Comparison of ENCODE assay signal across 1 cellular context in the genomic region with DNA sequence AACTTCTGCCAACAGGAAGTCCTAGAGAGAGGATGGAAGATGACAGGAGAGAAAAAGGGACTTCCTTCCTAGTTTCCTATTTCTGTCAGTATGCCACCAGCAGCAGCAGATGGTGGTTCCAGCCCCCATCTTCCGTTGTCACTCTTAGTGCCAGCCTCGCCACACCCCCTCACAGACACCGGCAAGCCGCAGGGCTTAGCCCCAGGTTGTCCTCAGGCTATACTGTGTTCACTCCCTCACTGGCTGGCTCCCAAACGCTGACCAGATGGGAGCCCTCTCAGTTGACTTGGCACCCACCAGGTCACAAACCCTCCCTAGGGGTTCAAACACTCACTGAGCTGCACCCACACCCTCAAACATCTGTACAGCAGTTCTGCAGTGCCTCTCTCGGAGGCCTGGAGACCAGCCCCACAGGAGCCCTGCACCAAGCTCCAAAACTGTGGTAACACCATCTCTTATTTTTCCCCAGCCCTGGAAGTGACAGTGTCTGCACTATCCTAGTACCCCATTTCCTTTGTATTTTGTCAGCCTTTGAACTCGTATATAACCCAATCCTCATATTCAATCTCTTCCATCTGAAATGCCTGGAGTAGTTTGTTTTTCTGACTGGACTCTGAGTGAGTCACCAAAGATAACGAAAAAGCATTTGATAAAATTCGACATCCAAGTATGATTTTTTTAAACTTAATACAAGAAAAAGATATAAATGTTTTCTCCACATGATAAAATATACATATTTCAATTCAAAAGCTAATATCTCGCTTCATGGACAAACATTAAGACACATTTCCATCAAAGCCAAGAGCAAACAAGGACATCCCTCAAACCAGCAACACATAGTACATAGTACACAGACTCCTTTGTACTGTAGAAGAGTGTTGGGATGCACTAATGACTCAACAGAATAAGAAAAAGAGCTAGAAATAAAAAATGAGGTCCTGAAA.
TF ChIP-seq lines count a peak whose summit lies in the region.

No MANE protein-coding gene starts in this region.

TF ChIP-seq in HepG2, 621 proteins besides CTCF, POLR2A, EP300 and RAD21 (continued from another document and continues in another):
- TF ChIP-seq, protein P1, sequence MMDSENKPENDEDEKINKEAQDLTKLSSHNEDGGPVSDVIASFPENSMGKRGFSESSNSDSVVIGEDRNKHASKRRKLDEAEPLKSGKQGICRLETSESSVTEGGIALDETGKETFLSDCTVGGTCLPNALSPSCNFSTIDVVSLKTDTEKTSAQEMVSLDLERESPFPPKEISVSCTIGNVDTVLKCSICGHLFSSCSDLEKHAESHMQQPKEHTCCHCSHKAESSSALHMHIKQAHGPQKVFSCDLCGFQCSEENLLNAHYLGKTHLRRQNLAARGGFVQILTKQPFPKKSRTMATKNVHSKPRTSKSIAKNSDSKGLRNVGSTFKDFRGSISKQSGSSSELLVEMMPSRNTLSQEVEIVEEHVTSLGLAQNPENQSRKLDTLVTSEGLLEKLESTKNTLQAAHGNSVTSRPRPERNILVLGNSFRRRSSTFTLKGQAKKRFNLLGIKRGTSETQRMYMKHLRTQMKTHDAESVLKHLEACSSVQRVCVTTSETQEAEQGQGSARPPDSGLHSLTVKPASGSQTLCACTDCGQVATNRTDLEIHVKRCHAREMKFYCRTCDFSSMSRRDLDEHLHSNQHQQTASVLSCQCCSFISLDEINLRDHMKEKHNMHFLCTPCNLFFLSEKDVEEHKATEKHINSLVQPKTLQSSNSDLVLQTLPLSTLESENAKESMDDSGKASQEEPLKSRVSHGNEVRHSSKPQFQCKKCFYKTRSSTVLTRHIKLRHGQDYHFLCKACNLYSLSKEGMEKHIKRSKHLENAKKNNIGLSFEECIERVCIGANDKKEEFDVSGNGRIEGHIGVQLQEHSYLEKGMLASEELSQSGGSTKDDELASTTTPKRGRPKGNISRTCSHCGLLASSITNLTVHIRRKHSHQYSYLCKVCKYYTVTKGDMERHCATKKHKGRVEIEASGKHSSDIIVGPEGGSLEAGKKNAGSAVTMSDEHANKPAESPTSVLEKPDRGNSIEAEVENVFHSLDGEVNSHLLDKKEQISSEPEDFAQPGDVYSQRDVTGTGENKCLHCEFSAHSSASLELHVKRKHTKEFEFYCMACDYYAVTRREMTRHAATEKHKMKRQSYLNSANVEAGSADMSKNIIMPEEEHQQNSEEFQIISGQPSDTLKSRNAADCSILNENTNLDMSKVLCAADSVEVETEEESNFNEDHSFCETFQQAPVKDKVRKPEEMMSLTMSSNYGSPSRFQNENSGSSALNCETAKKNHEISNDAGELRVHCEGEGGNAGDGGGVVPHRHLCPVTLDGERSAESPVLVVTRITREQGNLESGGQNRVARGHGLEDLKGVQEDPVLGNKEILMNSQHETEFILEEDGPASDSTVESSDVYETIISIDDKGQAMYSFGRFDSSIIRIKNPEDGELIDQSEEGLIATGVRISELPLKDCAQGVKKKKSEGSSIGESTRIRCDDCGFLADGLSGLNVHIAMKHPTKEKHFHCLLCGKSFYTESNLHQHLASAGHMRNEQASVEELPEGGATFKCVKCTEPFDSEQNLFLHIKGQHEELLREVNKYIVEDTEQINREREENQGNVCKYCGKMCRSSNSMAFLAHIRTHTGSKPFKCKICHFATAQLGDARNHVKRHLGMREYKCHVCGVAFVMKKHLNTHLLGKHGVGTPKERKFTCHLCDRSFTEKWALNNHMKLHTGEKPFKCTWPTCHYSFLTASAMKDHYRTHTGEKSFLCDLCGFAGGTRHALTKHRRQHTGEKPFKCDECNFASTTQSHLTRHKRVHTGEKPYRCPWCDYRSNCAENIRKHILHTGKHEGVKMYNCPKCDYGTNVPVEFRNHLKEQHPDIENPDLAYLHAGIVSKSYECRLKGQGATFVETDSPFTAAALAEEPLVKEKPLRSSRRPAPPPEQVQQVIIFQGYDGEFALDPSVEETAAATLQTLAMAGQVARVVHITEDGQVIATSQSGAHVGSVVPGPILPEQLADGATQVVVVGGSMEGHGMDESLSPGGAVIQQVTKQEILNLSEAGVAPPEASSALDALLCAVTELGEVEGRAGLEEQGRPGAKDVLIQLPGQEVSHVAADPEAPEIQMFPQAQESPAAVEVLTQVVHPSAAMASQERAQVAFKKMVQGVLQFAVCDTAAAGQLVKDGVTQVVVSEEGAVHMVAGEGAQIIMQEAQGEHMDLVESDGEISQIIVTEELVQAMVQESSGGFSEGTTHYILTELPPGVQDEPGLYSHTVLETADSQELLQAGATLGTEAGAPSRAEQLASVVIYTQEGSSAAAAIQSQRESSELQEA (CRISPR knock-in tag; IDR thresholded peaks at IDR 0.05; ENCODE audit: not compliant biosample characterization): peak; percentile 46
- TF ChIP-seq ZNF101 (CRISPR knock-in tag; IDR thresholded peaks at IDR 0.05; ENCODE audit: borderline replicate concordance, low read depth) (no peak), ZNF441 (CRISPR knock-in tag; IDR thresholded peaks at IDR 0.05; ENCODE audit: borderline replicate concordance) (no peak), ZNF44 (CRISPR knock-in tag; IDR thresholded peaks at IDR 0.05) (no peak), FOSL2 (CRISPR knock-in tag; IDR thresholded peaks at IDR 0.05) (peak; percentile 21), TRIM24 (CRISPR knock-in tag; IDR thresholded peaks at IDR 0.05) (no peak), DMAP1 (CRISPR knock-in tag; IDR thresholded peaks at IDR 0.05) (peak; percentile 25; the same call in 1 of the 2 replicates), ZFP41 (CRISPR knock-in tag; IDR thresholded peaks at IDR 0.05; ENCODE audit: borderline replicate concordance) (no peak), PREB (CRISPR knock-in tag; IDR thresholded peaks at IDR 0.05) (no peak), RXRB (CRISPR knock-in tag; IDR thresholded peaks at IDR 0.05; ENCODE audit: borderline replicate concordance) (no peak; the same call in 1 of the 2 replicates), ZNF484 (CRISPR knock-in tag; IDR thresholded peaks at IDR 0.05; ENCODE audit: borderline replicate concordance, low read depth) (no peak), ZNF572 (CRISPR knock-in tag; IDR thresholded peaks at IDR 0.05) (no peak), ZSCAN31 (CRISPR knock-in tag; IDR thresholded peaks at IDR 0.05; ENCODE audit: low read depth) (no peak), NONO (IDR thresholded peaks at IDR 0.05) (no peak), NONO (CRISPR knock-in tag; conservative IDR thresholded peaks at IDR 0.05) (0 out of 2 replicates have a peak, but pooled peaks have one; percentile 30), SOX13 (IDR thresholded peaks at IDR 0.05) (no peak), SOX13 (CRISPR knock-in tag; conservative IDR thresholded peaks at IDR 0.05 in 1 of 2, IDR thresholded peaks at IDR 0.05 in 1 of 2) (0 out of 4 replicates have a peak, but pooled peaks of 1 of the 2 experiments have one; percentile 19), ZNF20 (CRISPR knock-in tag; IDR thresholded peaks at IDR 0.05) (no peak), FOXA1 (IDR thresholded peaks at IDR 0.05) (no peak), FOXA1 (CRISPR knock-in tag; IDR thresholded peaks at IDR 0.05) (peak; percentile 46; the same call in 1 of the 2 replicates), ZFP1 (CRISPR knock-in tag; IDR thresholded peaks at IDR 0.05) (no peak), ZSCAN21 (CRISPR knock-in tag; IDR thresholded peaks at IDR 0.05; ENCODE audit: borderline replicate concordance) (no peak), CCDC6 (CRISPR knock-in tag; IDR thresholded peaks at IDR 0.05) (no peak), ZNF569 (CRISPR knock-in tag; IDR thresholded peaks at IDR 0.05; ENCODE audit: borderline replicate concordance) (no peak), FOXA3 (CRISPR knock-in tag; IDR thresholded peaks at IDR 0.05) (peak; percentile 51; the same call in 1 of the 2 replicates), TCF7 (IDR thresholded peaks at IDR 0.05; ENCODE audit: low read depth) (0 out of 2 replicates have a peak, but pooled peaks have one; percentile 45), HOXA3 (CRISPR knock-in tag; IDR thresholded peaks at IDR 0.05) (no peak), FLYWCH1 (CRISPR knock-in tag; IDR thresholded peaks at IDR 0.05) (no peak), DDIT3 (CRISPR knock-in tag; IDR thresholded peaks at IDR 0.05) (no peak), SOX5 (CRISPR knock-in tag; IDR thresholded peaks at IDR 0.05; ENCODE audit: borderline replicate concordance) (peak; percentile 7; the same call in 1 of the 2 replicates), NFYB (CRISPR knock-in tag; IDR thresholded peaks at IDR 0.05) (no peak), SAP130 (CRISPR knock-in tag; IDR thresholded peaks at IDR 0.05; ENCODE audit: low read depth) (peak; percentile 22; the same call in 1 of the 2 replicates), NAIF1 (CRISPR knock-in tag; IDR thresholded peaks at IDR 0.05; ENCODE audit: borderline replicate concordance) (no peak), ZNF460 (CRISPR knock-in tag; IDR thresholded peaks at IDR 0.05; ENCODE audit: borderline replicate concordance) (no peak), NFE2L2 (IDR thresholded peaks at IDR 0.05; ENCODE audit: low read length) (peak; percentile 57; the same call in 1 of the 2 replicates), SRY (CRISPR knock-in tag; IDR thresholded peaks at IDR 0.05) (no peak), ZNF432 (CRISPR knock-in tag; IDR thresholded peaks at IDR 0.05; ENCODE audit: borderline replicate concordance) (no peak), ZSCAN22 (CRISPR knock-in tag; IDR thresholded peaks at IDR 0.05) (no peak), PHF21A (CRISPR knock-in tag; IDR thresholded peaks at IDR 0.05) (no peak), ZNF180 (CRISPR knock-in tag; IDR thresholded peaks at IDR 0.05; ENCODE audit: borderline replicate concordance, low read depth) (no peak), ZNF775 (CRISPR knock-in tag; IDR thresholded peaks at IDR 0.05; ENCODE audit: borderline replicate concordance) (no peak), CHD4 (IDR thresholded peaks at IDR 0.05; ENCODE audit: borderline replicate concordance, low read length) (peak; percentile 52; the same call in 1 of the 2 replicates), MTA3 (CRISPR knock-in tag; IDR thresholded peaks at IDR 0.05) (no peak), ZNF530 (CRISPR knock-in tag; IDR thresholded peaks at IDR 0.05; ENCODE audit: low read depth) (0 out of 2 replicates have a peak, but pooled peaks have one; percentile 44), HINFP (CRISPR knock-in tag; IDR thresholded peaks at IDR 0.05; ENCODE audit: low read depth) (no peak), MAF1 (CRISPR knock-in tag; IDR thresholded peaks at IDR 0.05; ENCODE audit: borderline replicate concordance) (no peak), SUZ12 (IDR thresholded peaks at IDR 0.05; ENCODE audit: low read depth, low read length) (no peak), ZFP36L1 (CRISPR knock-in tag; IDR thresholded peaks at IDR 0.05) (no peak)
- TF ChIP-seq, protein P2, sequence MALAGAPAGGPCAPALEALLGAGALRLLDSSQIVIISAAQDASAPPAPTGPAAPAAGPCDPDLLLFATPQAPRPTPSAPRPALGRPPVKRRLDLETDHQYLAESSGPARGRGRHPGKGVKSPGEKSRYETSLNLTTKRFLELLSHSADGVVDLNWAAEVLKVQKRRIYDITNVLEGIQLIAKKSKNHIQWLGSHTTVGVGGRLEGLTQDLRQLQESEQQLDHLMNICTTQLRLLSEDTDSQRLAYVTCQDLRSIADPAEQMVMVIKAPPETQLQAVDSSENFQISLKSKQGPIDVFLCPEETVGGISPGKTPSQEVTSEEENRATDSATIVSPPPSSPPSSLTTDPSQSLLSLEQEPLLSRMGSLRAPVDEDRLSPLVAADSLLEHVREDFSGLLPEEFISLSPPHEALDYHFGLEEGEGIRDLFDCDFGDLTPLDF (CRISPR knock-in tag; IDR thresholded peaks at IDR 0.05): no peak
- TF ChIP-seq, protein P3, sequence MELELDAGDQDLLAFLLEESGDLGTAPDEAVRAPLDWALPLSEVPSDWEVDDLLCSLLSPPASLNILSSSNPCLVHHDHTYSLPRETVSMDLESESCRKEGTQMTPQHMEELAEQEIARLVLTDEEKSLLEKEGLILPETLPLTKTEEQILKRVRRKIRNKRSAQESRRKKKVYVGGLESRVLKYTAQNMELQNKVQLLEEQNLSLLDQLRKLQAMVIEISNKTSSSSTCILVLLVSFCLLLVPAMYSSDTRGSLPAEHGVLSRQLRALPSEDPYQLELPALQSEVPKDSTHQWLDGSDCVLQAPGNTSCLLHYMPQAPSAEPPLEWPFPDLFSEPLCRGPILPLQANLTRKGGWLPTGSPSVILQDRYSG (CRISPR knock-in tag; IDR thresholded peaks at IDR 0.05): no peak
- TF ChIP-seq, protein P4, sequence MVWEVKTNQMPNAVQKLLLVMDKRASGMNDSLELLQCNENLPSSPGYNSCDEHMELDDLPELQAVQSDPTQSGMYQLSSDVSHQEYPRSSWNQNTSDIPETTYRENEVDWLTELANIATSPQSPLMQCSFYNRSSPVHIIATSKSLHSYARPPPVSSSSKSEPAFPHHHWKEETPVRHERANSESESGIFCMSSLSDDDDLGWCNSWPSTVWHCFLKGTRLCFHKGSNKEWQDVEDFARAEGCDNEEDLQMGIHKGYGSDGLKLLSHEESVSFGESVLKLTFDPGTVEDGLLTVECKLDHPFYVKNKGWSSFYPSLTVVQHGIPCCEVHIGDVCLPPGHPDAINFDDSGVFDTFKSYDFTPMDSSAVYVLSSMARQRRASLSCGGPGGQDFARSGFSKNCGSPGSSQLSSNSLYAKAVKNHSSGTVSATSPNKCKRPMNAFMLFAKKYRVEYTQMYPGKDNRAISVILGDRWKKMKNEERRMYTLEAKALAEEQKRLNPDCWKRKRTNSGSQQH (CRISPR knock-in tag; IDR thresholded peaks at IDR 0.05; ENCODE audit: low read depth): no peak
